ENCODE assay signal across 18 cellular contexts in the genomic region with DNA sequence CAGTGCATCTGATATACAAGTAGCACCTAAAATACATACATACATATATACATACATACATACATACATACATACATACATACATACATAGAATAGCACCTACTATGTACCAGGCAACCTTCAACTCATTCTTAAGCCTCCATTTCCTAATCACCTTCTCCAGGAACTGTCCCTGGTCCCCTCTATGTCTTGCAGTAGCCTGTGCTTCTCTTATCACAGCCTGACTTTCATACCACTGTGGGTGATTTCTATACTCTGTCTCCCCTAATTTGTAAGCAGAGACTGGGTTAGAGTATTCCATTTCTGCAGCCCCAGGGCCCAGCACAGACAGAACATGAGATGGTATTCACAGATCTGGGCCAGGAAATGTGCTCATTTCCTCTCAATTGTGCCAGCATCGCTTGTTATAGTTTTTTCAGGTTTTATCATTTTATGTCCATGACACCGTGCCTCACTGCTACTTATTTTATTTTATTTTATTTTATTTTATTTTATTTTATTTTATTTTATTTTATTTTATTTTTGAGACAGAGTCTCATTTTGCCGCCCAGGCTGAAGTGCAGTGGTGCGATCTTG. TPM values are rescaled to one million over a fixed set of nuclear protein-coding genes. Genes with fewer than 3 reads are reported as not detected.
A peak's percentile ranks its signal among the peaks of the same experiment; 100 is the strongest.
DNase-seq lines count a peak whose midpoint lies in the region; ATAC-seq, FAIRE-seq and TF ChIP-seq lines count a peak whose summit lies in the region.
"Had no signal": no experiment of that assay in that cellular context is flagged by ENCODE, and none has a peak within 500 bp of the region (broad histone marks: within the 10 kb centered on the region; RNA-seq: fewer than 3 reads in every experiment).

No MANE protein-coding gene starts in this region.

- no peak for FAIRE-seq in GM19239 (lab: Jason Lieb, UNC)
- FAIRE-seq: A204.1, HTR-8/SVneo had no signal

- H3K4me1 Mint-ChIP-seq in WTC11 (peaks cover 4% of the 10 kb centered on the region), nephron (peaks cover 10% of the 10 kb centered on the region)
- H3K4me1 Mint-ChIP-seq in activated CD4-positive, alpha-beta T cell treated with anti-CD3 and anti-CD28 coated beads, Interleukin-2, amount 10 ng/mL, durations not matched to agents 7 days and 5 days, result peaks cover 14% of the 10 kb centered on the region

- H3K4me1 ChIP-seq in left ventricle myocardium inferior (peaks cover 11% of the 10 kb centered on the region), body of pancreas (peaks cover 13% of the 10 kb centered on the region)

- POLR2A ChIA-PET in WTC11 (lab: Charles Lee), result no interaction called here
- POLR2A ChIA-PET in activated CD4-positive, alpha-beta T cell treated with anti-CD3 and anti-CD28 coated beads, Interleukin-2, amount 10 ng/mL, durations not matched to agents 7 days and 5 days (lab: Charles Lee), result no interaction called here

- ATAC-seq in Right ventricle myocardium inferior (no peak), WTC11 (no peak), GM21717 (IDR thresholded peaks at IDR 0.05; ENCODE audit: unreplicated experiment) (no peak), body of pancreas (no peak)

- 83 to 89% methylated on average over 4 of the region's 4 CpGs for WGBS in body of pancreas, 2 donors

- H3K9me3 ChIP-seq in left ventricle myocardium inferior (replicated peaks) (peaks cover 5% of the 10 kb centered on the region), body of pancreas (no peaks in the 10 kb centered on the region)
- H3K9me3 ChIP-seq: Peyer's patch had no signal

- H3K27me3 Mint-ChIP-seq in WTC11 (ENCODE audit: low read depth) (peaks cover 43% of the 10 kb centered on the region), nephron (ENCODE audit: low read depth) (peaks cover 43% of the 10 kb centered on the region)
- peaks cover 13% of the 10 kb centered on the region for H3K27me3 Mint-ChIP-seq in activated CD4-positive, alpha-beta T cell treated with anti-CD3 and anti-CD28 coated beads, Interleukin-2, amount 10 ng/mL, durations not matched to agents 7 days and 5 days

- H3K36me3 Mint-ChIP-seq in WTC11, result no peaks in the 10 kb centered on the region
- no peaks in the 10 kb centered on the region for H3K36me3 Mint-ChIP-seq in nephron (ENCODE audit: low read depth)
- no peaks in the 10 kb centered on the region for H3K36me3 Mint-ChIP-seq in activated CD4-positive, alpha-beta T cell treated with anti-CD3 and anti-CD28 coated beads, Interleukin-2, amount 10 ng/mL, durations not matched to agents 7 days and 5 days (ENCODE audit: low read depth)

- TF ChIP-seq POLR2A in body of pancreas (IDR thresholded peaks at IDR 0.05), result no peak

- H3K4me3 Mint-ChIP-seq in WTC11, result no peak overlapping the region
- H3K4me3 Mint-ChIP-seq in nephron, result peak overlapping the region; percentile 63 to 74 (median 65)
- no peak overlapping the region for H3K4me3 Mint-ChIP-seq in activated CD4-positive, alpha-beta T cell treated with anti-CD3 and anti-CD28 coated beads, Interleukin-2, amount 10 ng/mL, durations not matched to agents 7 days and 5 days

- H3K27ac Mint-ChIP-seq in WTC11 (no peak overlapping the region), nephron (no peak overlapping the region)
- no peak overlapping the region for H3K27ac Mint-ChIP-seq in activated CD4-positive, alpha-beta T cell treated with anti-CD3 and anti-CD28 coated beads, Interleukin-2, amount 10 ng/mL, durations not matched to agents 7 days and 5 days
- H3K27ac Mint-ChIP-seq: H9 had no signal

- H3K27me3 ChIP-seq in left ventricle myocardium inferior (ENCODE audit: low read depth), result peaks cover 32% of the 10 kb centered on the region
- no peaks in the 10 kb centered on the region for H3K27me3 ChIP-seq in body of pancreas
- H3K27me3 ChIP-seq: Peyer's patch had no signal

- intact Hi-C loops in Right ventricle myocardium inferior (cut with DNase I) (no loop called here), left ventricle myocardium inferior (cut with micrococcal nuclease) (no loop called here), body of pancreas (cut with DNase I) (no loop called here)

- H3K27ac ChIP-seq in left ventricle myocardium inferior (replicated peaks) (no peak overlapping the region), body of pancreas (no peak overlapping the region)
- H3K27ac ChIP-seq: Peyer's patch had no signal

- H3K4me3 ChIP-seq in left ventricle myocardium inferior, result no peak overlapping the region
- H3K4me3 ChIP-seq in body of pancreas, result no peak overlapping the region
- H3K4me3 ChIP-seq: Peyer's patch had no signal

- TF ChIP-seq CTCF in left ventricle myocardium inferior (IDR thresholded peaks at IDR 0.05; ENCODE audit: borderline replicate concordance) (no peak), WTC11 (IDR thresholded peaks at IDR 0.05) (no peak), nephron (IDR thresholded peaks at IDR 0.05; ENCODE audit: unreplicated experiment in 3 of 3) (no peak), body of pancreas (IDR thresholded peaks at IDR 0.05) (no peak)

- CTCF ChIA-PET in WTC11 (lab: Charles Lee), result no interaction called here
- CTCF ChIA-PET in activated CD4-positive, alpha-beta T cell treated with anti-CD3 and anti-CD28 coated beads, Interleukin-2, amount 10 ng/mL, durations not matched to agents 7 days and 5 days (lab: Charles Lee), result interaction anchor here (0.6 kb wide), 1 partner anchor 103 kb away, joined by 3 read pairs; no protein-coding TSS in a partner anchor

- H3K36me3 ChIP-seq in left ventricle myocardium inferior, result no peaks in the 10 kb centered on the region
- H3K36me3 ChIP-seq in body of pancreas (replicated peaks in 1 of 2; ENCODE audit: insufficient read depth in 1 of 2, low read depth in 2 of 2), result no peaks in the 10 kb centered on the region
- H3K36me3 ChIP-seq: BE2C, Peyer's patch had no signal

- DNase-seq in Right ventricle myocardium inferior (ENCODE audit: missing footprints) (peak; percentile 1), left ventricle myocardium inferior (no peak), WTC11 (ENCODE audit: low spot score) (no peak), body of pancreas (no peak), GM19239 (ENCODE audit: insufficient read length, low spot score) (no peak)
- DNase-seq in activated CD4-positive, alpha-beta T cell treated with anti-CD3 and anti-CD28 coated beads, Interleukin-2, amount 10 ng/mL, durations not matched to agents 7 days and 5 days, result no peak
- DNase-seq: BE2C, DMS79, H9, KBM-7, NCI-H1105 treated with DMSO at 0.1 percent for 48 hours, NCI-H1694, NCI-H2081 treated with DMSO at 0.1 percent for 48 hours, Peyer's patch had no signal

- H3K9me3 Mint-ChIP-seq in WTC11 (no peaks in the 10 kb centered on the region), nephron (no peaks in the 10 kb centered on the region)
- no peaks in the 10 kb centered on the region for H3K9me3 Mint-ChIP-seq in activated CD4-positive, alpha-beta T cell treated with anti-CD3 and anti-CD28 coated beads, Interleukin-2, amount 10 ng/mL, durations not matched to agents 7 days and 5 days

TF ChIP-seq in WTC11, 78 proteins besides CTCF, POLR2A, EP300 and RAD21 (continues in another document):
- TF ChIP-seq ELF4 (CRISPR knock-in tag; IDR thresholded peaks at IDR 0.05; ENCODE audit: low read depth) (no peak), ZNF219 (CRISPR knock-in tag; IDR thresholded peaks at IDR 0.05; ENCODE audit: borderline replicate concordance) (no peak), FOXK1 (CRISPR knock-in tag; IDR thresholded peaks at IDR 0.05) (no peak), ZNF671 (CRISPR knock-in tag; IDR thresholded peaks at IDR 0.05) (no peak)
- TF ChIP-seq, protein P1, sequence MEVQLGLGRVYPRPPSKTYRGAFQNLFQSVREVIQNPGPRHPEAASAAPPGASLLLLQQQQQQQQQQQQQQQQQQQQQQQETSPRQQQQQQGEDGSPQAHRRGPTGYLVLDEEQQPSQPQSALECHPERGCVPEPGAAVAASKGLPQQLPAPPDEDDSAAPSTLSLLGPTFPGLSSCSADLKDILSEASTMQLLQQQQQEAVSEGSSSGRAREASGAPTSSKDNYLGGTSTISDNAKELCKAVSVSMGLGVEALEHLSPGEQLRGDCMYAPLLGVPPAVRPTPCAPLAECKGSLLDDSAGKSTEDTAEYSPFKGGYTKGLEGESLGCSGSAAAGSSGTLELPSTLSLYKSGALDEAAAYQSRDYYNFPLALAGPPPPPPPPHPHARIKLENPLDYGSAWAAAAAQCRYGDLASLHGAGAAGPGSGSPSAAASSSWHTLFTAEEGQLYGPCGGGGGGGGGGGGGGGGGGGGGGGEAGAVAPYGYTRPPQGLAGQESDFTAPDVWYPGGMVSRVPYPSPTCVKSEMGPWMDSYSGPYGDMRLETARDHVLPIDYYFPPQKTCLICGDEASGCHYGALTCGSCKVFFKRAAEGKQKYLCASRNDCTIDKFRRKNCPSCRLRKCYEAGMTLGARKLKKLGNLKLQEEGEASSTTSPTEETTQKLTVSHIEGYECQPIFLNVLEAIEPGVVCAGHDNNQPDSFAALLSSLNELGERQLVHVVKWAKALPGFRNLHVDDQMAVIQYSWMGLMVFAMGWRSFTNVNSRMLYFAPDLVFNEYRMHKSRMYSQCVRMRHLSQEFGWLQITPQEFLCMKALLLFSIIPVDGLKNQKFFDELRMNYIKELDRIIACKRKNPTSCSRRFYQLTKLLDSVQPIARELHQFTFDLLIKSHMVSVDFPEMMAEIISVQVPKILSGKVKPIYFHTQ (CRISPR knock-in tag; IDR thresholded peaks at IDR 0.05), result no peak
- TF ChIP-seq, protein P2, sequence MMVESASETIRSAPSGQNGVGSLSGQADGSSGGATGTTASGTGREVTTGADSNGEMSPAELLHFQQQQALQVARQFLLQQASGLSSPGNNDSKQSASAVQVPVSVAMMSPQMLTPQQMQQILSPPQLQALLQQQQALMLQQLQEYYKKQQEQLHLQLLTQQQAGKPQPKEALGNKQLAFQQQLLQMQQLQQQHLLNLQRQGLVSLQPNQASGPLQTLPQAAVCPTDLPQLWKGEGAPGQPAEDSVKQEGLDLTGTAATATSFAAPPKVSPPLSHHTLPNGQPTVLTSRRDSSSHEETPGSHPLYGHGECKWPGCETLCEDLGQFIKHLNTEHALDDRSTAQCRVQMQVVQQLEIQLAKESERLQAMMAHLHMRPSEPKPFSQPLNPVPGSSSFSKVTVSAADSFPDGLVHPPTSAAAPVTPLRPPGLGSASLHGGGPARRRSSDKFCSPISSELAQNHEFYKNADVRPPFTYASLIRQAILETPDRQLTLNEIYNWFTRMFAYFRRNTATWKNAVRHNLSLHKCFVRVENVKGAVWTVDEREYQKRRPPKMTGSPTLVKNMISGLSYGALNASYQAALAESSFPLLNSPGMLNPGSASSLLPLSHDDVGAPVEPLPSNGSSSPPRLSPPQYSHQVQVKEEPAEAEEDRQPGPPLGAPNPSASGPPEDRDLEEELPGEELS (CRISPR knock-in tag; IDR thresholded peaks at IDR 0.05), result no peak

RNA-seq across cellular contexts. Expression of a gene that starts 14.2 kb away (rescaled TPM):
- 35.5 TPM for total RNA-seq in Right ventricle myocardium inferior
- total RNA-seq in left ventricle myocardium inferior, result 31.2 TPM
- total RNA-seq in WTC11 (2021), result 54.0 to 71.7 TPM (median 67.1 TPM) in 3 replicates
- total RNA-seq in activated CD4-positive, alpha-beta T cell treated with anti-CD3 and anti-CD28 coated beads, Interleukin-2, amount 10 ng/mL, durations not matched to agents 7 days and 5 days, result 10 to 100 TPM; 55.4 to 62.0 TPM
- total RNA-seq in body of pancreas, result 10 to 100 TPM; 38.9 to 41.5 TPM

RNA-seq across cellular contexts. Expression of a gene that starts 29.8 kb away (rescaled TPM):
- total RNA-seq in Right ventricle myocardium inferior (20.8 TPM), left ventricle myocardium inferior (19.9 TPM), WTC11 (2021) (81.7 to 108 TPM (median 108 TPM) in 3 replicates), body of pancreas (10 to 100 TPM; 64.9 to 82.7 TPM)
- total RNA-seq in activated CD4-positive, alpha-beta T cell treated with anti-CD3 and anti-CD28 coated beads, Interleukin-2, amount 10 ng/mL, durations not matched to agents 7 days and 5 days, result 10 to 100 TPM; 81.8 to 93.0 TPM

Comparison
In these comparisons a context has a peak if more than half of its experiments do, and no peak if none do; other contexts are left out.
1. H3K4me3 Mint-ChIP-seq: peak in nephron (3 of 3); none in WTC11 (single experiment) and activated CD4-positive, alpha-beta T cell treated with anti-CD3 and anti-CD28 coated beads, Interleukin-2, amount 10 ng/mL, durations not matched to agents 7 days and 5 days (single experiment).